In the genomic region with DNA sequence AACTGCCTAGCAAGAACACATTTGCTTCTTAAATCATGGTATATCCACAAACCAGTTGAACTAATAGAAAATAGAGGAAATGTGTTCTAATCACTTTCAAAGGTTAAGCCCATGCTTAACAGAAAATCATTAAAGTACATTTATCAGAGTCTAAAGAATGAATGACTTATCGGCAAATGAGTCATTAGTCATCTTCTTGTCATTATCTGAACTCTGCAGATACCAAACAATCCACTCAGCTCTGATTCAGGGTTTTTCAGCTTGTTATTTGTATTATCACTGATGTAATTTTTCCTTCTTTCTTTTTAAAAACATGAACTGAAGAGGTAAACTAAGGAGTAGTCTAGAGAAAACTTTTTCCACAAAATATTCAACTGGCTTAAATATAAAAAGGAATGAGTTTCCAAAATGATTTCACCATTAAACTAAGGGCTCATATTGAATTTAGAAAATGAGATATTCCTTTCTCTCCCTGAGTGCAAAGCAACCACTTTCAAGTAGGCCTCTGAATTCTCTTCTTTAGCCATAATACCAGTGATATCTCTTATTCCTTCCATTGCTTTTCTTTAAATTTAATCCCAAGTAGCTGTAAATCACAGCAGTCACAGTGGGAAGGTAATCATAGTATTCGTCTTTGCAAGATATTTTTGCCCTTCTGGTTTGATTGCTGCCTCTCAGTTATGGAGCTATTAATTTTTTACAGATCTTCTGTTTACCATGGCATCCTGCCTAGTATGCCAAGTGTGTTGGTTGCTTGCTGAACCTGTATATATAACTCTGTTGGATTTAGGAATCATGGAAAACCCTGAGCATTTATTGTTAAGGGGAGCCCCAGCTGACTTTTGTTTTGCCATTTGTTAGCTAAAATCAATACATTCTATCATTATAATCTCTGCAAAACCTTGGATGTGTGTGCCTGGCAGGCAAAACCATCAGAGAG, we compare ENCODE assay signal across 1 cellular context.
TF ChIP-seq lines count a peak whose summit lies in the region.

No MANE protein-coding gene starts in this region.

TF ChIP-seq in GM23338, 12 proteins besides CTCF, POLR2A, EP300 and RAD21:
- TF ChIP-seq REST (IDR thresholded peaks at IDR 0.05; ENCODE audit: unreplicated experiment) = no peak
- TF ChIP-seq STAT1 (IDR thresholded peaks at IDR 0.05; ENCODE audit: unreplicated experiment) = no peak
- TF ChIP-seq, protein P1, sequence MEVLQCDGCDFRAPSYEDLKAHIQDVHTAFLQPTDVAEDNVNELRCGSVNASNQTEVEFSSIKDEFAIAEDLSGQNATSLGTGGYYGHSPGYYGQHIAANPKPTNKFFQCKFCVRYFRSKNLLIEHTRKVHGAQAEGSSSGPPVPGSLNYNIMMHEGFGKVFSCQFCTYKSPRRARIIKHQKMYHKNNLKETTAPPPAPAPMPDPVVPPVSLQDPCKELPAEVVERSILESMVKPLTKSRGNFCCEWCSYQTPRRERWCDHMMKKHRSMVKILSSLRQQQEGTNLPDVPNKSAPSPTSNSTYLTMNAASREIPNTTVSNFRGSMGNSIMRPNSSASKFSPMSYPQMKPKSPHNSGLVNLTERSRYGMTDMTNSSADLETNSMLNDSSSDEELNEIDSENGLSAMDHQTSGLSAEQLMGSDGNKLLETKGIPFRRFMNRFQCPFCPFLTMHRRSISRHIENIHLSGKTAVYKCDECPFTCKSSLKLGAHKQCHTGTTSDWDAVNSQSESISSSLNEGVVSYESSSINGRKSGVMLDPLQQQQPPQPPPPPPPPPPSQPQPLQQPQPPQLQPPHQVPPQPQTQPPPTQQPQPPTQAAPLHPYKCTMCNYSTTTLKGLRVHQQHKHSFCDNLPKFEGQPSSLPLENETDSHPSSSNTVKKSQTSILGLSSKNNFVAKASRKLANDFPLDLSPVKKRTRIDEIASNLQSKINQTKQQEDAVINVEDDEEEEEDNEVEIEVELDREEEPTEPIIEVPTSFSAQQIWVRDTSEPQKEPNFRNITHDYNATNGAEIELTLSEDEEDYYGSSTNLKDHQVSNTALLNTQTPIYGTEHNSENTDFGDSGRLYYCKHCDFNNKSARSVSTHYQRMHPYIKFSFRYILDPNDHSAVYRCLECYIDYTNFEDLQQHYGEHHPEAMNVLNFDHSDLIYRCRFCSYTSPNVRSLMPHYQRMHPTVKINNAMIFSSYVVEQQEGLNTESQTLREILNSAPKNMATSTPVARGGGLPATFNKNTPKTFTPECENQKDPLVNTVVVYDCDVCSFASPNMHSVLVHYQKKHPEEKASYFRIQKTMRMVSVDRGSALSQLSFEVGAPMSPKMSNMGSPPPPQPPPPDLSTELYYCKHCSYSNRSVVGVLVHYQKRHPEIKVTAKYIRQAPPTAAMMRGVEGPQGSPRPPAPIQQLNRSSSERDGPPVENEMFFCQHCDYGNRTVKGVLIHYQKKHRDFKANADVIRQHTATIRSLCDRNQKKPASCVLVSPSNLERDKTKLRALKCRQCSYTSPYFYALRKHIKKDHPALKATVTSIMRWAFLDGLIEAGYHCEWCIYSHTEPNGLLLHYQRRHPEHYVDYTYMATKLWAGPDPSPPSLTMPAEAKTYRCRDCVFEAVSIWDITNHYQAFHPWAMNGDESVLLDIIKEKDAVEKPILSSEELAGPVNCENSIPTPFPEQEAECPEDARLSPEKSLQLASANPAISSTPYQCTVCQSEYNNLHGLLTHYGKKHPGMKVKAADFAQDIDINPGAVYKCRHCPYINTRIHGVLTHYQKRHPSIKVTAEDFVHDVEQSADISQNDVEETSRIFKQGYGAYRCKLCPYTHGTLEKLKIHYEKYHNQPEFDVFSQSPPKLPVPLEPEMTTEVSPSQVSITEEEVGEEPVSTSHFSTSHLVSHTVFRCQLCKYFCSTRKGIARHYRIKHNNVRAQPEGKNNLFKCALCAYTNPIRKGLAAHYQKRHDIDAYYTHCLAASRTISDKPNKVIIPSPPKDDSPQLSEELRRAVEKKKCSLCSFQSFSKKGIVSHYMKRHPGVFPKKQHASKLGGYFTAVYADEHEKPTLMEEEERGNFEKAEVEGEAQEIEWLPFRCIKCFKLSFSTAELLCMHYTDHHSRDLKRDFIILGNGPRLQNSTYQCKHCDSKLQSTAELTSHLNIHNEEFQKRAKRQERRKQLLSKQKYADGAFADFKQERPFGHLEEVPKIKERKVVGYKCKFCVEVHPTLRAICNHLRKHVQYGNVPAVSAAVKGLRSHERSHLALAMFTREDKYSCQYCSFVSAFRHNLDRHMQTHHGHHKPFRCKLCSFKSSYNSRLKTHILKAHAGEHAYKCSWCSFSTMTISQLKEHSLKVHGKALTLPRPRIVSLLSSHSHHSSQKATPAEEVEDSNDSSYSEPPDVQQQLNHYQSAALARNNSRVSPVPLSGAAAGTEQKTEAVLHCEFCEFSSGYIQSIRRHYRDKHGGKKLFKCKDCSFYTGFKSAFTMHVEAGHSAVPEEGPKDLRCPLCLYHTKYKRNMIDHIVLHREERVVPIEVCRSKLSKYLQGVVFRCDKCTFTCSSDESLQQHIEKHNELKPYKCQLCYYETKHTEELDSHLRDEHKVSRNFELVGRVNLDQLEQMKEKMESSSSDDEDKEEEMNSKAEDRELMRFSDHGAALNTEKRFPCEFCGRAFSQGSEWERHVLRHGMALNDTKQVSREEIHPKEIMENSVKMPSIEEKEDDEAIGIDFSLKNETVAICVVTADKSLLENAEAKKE (CRISPR knock-in tag; IDR thresholded peaks at IDR 0.05) = no peak
- no peak for TF ChIP-seq NANOG (IDR thresholded peaks at IDR 0.05; ENCODE audit: borderline replicate concordance)
- no peak for TF ChIP-seq ZNF114 (CRISPR knock-in tag; IDR thresholded peaks at IDR 0.05)
- TF ChIP-seq ETS1 (IDR thresholded peaks at IDR 0.05) = no peak
- no peak for TF ChIP-seq JUNB (IDR thresholded peaks at IDR 0.05; ENCODE audit: unreplicated experiment)
- TF ChIP-seq EZH2 (IDR thresholded peaks at IDR 0.05; ENCODE audit: low read depth, unreplicated experiment) = no peak
- no peak for TF ChIP-seq ZNF331 (CRISPR knock-in tag; IDR thresholded peaks at IDR 0.05; ENCODE audit: low read depth)
- no peak for TF ChIP-seq CREB1 (CRISPR knock-in tag; IDR thresholded peaks at IDR 0.05; ENCODE audit: low read depth)
- no peak for TF ChIP-seq POLR2AphosphoS5 (IDR thresholded peaks at IDR 0.05; ENCODE audit: low read depth)
- no peak for TF ChIP-seq EZH2phosphoT487 (IDR thresholded peaks at IDR 0.05; ENCODE audit: unreplicated experiment)
